ENCODE assay signal across 9 cellular contexts in the genomic region with DNA sequence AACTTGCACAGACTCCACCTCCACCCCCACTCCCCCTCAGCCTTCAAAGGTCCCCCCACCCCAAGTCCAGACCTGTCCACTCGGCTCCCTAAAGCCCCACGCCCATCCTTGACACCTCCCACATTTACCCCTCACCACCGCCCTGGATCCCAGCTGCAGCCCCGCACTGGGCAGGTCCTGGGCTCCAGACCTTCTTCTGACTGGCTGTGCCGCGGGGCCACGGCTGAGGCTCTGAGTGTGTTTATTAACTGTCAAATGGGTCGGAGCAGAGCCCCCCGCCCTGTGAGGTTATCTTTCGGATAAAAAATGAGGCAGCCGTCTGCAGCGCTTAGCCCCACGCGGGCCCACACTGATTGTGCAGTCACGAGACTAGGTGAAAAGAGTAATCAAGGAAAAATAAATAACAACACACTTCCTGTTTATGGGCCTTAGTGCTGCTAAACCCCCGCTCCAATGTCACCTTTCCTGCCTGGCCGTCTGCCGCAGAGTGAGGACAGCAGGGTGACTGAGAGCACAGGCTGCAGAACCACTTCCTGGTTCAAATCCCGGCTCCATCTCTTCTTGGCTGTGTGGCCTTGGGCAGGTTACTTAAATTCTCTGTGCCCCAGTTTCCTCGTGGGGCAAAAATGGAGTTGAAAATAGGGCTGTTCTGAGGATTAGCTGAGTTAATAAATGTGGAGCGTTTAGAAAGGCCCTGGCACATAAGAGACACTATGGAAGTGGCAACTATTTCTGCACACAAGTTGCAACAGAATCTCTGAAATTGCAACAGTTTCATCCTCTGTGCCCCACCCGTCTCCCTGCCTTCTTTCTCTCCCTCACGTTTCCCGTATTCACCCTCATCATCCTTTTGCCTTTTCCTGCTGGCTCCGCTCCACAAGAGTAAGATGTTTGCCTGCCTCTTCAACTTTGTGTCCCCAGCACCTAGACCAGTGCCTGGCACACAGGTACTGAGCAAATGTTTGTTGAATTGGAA. TPM values are rescaled to one million over a fixed set of nuclear protein-coding genes. Genes with fewer than 3 reads are reported as not detected.
DNase-seq lines count a peak whose midpoint lies in the region; ATAC-seq and FAIRE-seq lines count a peak whose summit lies in the region.
"Had no signal": no experiment of that assay in that cellular context is flagged by ENCODE, and none has a peak within 500 bp of the region (broad histone marks: within the 10 kb centered on the region; RNA-seq: fewer than 3 reads in every experiment).

No MANE protein-coding gene starts in this region.

- no peak for ATAC-seq in activated CD8-positive, alpha-beta T cell treated with anti-CD3 and anti-CD28 coated beads, Interleukin-2, amount 10 ng/mL, durations not matched to agents 7 days and 5 days
- ATAC-seq in left ventricle myocardium superior (peak; percentile 7), HG02610 (IDR thresholded peaks at IDR 0.05; ENCODE audit: unreplicated experiment) (no peak)

- H3K4me1 Mint-ChIP-seq in activated CD8-positive, alpha-beta T cell treated with anti-CD3 and anti-CD28 coated beads, Interleukin-2, amount 10 ng/mL, durations not matched to agents 7 days and 5 days (ENCODE audit: low read depth) = peaks cover 48% of the 10 kb centered on the region

- peak overlapping the region; percentile 65 for H3K4me3 Mint-ChIP-seq in activated CD8-positive, alpha-beta T cell treated with anti-CD3 and anti-CD28 coated beads, Interleukin-2, amount 10 ng/mL, durations not matched to agents 7 days and 5 days

- no peak overlapping the region for H3K9ac ChIP-seq in HUES6 (ENCODE audit: low read length)

- peaks cover 68% of the 10 kb centered on the region for H3K36me3 ChIP-seq in HUES6 (ENCODE audit: control insufficient read depth, insufficient read depth, low read length)
- peaks cover 23 to 34% of the 10 kb centered on the region in 2 donors for H3K36me3 ChIP-seq in small intestine (ENCODE audit: control insufficient read depth in 2 of 2, insufficient read depth in 2 of 2, low read length in 2 of 2)
- H3K36me3 ChIP-seq in SJCRH30 = peaks cover 36% of the 10 kb centered on the region

- no peak overlapping the region for H3K27ac ChIP-seq in HUES6 (ENCODE audit: low read depth, low read length)
- peak overlapping the region in 1 of 2 donors; percentile 3 for H3K27ac ChIP-seq in small intestine (ENCODE audit: low read depth in 1 of 2, low read length in 1 of 2)
- H3K27ac ChIP-seq in SJCRH30 = no peak overlapping the region

- peak overlapping the region; percentile 72 for H3K27ac Mint-ChIP-seq in activated CD8-positive, alpha-beta T cell treated with anti-CD3 and anti-CD28 coated beads, Interleukin-2, amount 10 ng/mL, durations not matched to agents 7 days and 5 days

- H3K27me3 ChIP-seq in HUES6 (ENCODE audit: control insufficient read depth, insufficient read depth, low read length) (no peaks in the 10 kb centered on the region), small intestine (ENCODE audit: control insufficient read depth in 2 of 2, insufficient read depth in 2 of 2, low read length in 2 of 2) (no peaks in the 10 kb centered on the region), SJCRH30 (no peaks in the 10 kb centered on the region)

- FAIRE-seq in small intestine (lab: Jason Lieb, UNC) = no peak

- H3K27me3 Mint-ChIP-seq in activated CD8-positive, alpha-beta T cell treated with anti-CD3 and anti-CD28 coated beads, Interleukin-2, amount 10 ng/mL, durations not matched to agents 7 days and 5 days (ENCODE audit: low read depth) = no peaks in the 10 kb centered on the region

- DNase-seq in activated CD8-positive, alpha-beta T cell treated with anti-CD3 and anti-CD28 coated beads, Interleukin-2, amount 10 ng/mL, durations not matched to agents 7 days and 5 days = no peak
- DNase-seq in left ventricle myocardium superior (peak; percentile 47), small intestine (peak; percentile 41), HuH-7.5 (ENCODE audit: low spot score) (no peak), SJCRH30 (no peak)
- DNase-seq in stimulated activated CD4-positive, alpha-beta T cell treated with anti-CD3 and anti-CD28 coated beads, Interleukin-4, amount 100 ng/mL, for 1 hour = no peak

- peaks cover 68% of the 10 kb centered on the region for H3K36me3 Mint-ChIP-seq in activated CD8-positive, alpha-beta T cell treated with anti-CD3 and anti-CD28 coated beads, Interleukin-2, amount 10 ng/mL, durations not matched to agents 7 days and 5 days (ENCODE audit: low read depth)

- 24 to 42% (median 31%) methylated on average over 25 of the region's 25 CpGs for WGBS in small intestine, 3 donors

- CTCF ChIA-PET in activated CD8-positive, alpha-beta T cell treated with anti-CD3 and anti-CD28 coated beads, Interleukin-2, amount 10 ng/mL, durations not matched to agents 7 days and 5 days (lab: Charles Lee) = interaction anchor here (1.1 to 16.5 kb wide), 7 partner anchors 17 to 102 kb away, joined by 3 to 956 read pairs (median 12); a partner anchor contains a TSS

- peaks cover 15% of the 10 kb centered on the region for H3K4me1 ChIP-seq in HUES6 (ENCODE audit: control insufficient read depth, insufficient read depth, low read length)
- H3K4me1 ChIP-seq in small intestine (ENCODE audit: control insufficient read depth in 2 of 2, insufficient read depth in 1 of 2, low read depth in 1 of 2, low read length in 1 of 2) = peaks cover 0 to 2% of the 10 kb centered on the region in 2 donors
- peaks cover 3% of the 10 kb centered on the region; the same call in 1 of the 2 replicates for H3K4me1 ChIP-seq in SJCRH30

- H3K9me3 Mint-ChIP-seq in activated CD8-positive, alpha-beta T cell treated with anti-CD3 and anti-CD28 coated beads, Interleukin-2, amount 10 ng/mL, durations not matched to agents 7 days and 5 days (ENCODE audit: insufficient read depth) = no peaks in the 10 kb centered on the region

- intact Hi-C loops in left ventricle myocardium superior (cut with micrococcal nuclease) = no loop called here

- H3K4me3 ChIP-seq in HUES6 (ENCODE audit: low read depth, low read length) (peak overlapping the region; percentile 83), small intestine (ENCODE audit: low read depth in 1 of 2, low read length in 2 of 2) (peak overlapping the region in 1 of 2 donors; percentile 65), SJCRH30 (no peak overlapping the region)

- POLR2A ChIA-PET in activated CD8-positive, alpha-beta T cell treated with anti-CD3 and anti-CD28 coated beads, Interleukin-2, amount 10 ng/mL, durations not matched to agents 7 days and 5 days (lab: Charles Lee) = interaction anchor here (0.7 to 17.0 kb wide), 2 partner anchors 23 to 235 kb away, joined by 3 to 543 read pairs; a partner anchor contains a TSS

- H3K9me3 ChIP-seq in HUES6 (ENCODE audit: control insufficient read depth, insufficient read depth, low read depth, low read length) (no peaks in the 10 kb centered on the region), small intestine (ENCODE audit: control insufficient read depth, low read depth) (no peaks in the 10 kb centered on the region), SJCRH30 (replicated peaks) (no peaks in the 10 kb centered on the region)

RNA-seq across cellular contexts. Expression of a gene that starts 9.4 kb away (rescaled TPM):
- 10 to 100 TPM; 30.0 to 30.9 TPM for total RNA-seq in activated CD8-positive, alpha-beta T cell treated with anti-CD3 and anti-CD28 coated beads, Interleukin-2, amount 10 ng/mL, durations not matched to agents 7 days and 5 days
- 9.0 TPM for total RNA-seq in left ventricle myocardium superior
- 1 to 10 TPM; 3.6 to 9.4 (median 3.8) TPM for polyA plus RNA-seq in small intestine
- total RNA-seq in SJCRH30 (2014; rRNA removed; shearing (Covaris generic)) = 3.2 and 3.8 TPM in 2 replicates

RNA-seq across cellular contexts. Expression of a gene that starts 19.7 kb away (rescaled TPM):
- total RNA-seq in activated CD8-positive, alpha-beta T cell treated with anti-CD3 and anti-CD28 coated beads, Interleukin-2, amount 10 ng/mL, durations not matched to agents 7 days and 5 days = 100 to 1,000 TPM; 145 to 154 TPM
- 48.3 TPM for total RNA-seq in left ventricle myocardium superior
- 10 to 100 TPM; 13.3 to 75.9 (median 44.5) TPM for polyA plus RNA-seq in small intestine
- 2.8 and 5.2 TPM in 2 replicates for total RNA-seq in SJCRH30 (2014; rRNA removed; shearing (Covaris generic))

RNA-seq across cellular contexts. Expression of a gene that starts 45.5 kb away (rescaled TPM):
- total RNA-seq in activated CD8-positive, alpha-beta T cell treated with anti-CD3 and anti-CD28 coated beads, Interleukin-2, amount 10 ng/mL, durations not matched to agents 7 days and 5 days = not detected
- total RNA-seq in left ventricle myocardium superior = 2.2 TPM
- polyA plus RNA-seq in small intestine = under 1 TPM in 1 of 3 donors, not detected in 2; 0.78 TPM
- not detected in 2 replicates for total RNA-seq in SJCRH30 (2014; rRNA removed; shearing (Covaris generic))
- total RNA-seq: temporal lobe had no signal

Comparison
In these comparisons a context has a peak if more than half of its experiments do, and no peak if none do; other contexts are left out.
1. DNase-seq: peak in left ventricle myocardium superior (single experiment) and small intestine (single experiment); none in activated CD8-positive, alpha-beta T cell treated with anti-CD3 and anti-CD28 coated beads, Interleukin-2, amount 10 ng/mL, durations not matched to agents 7 days and 5 days (single experiment), HuH-7.5 (single experiment), stimulated activated CD4-positive, alpha-beta T cell treated with anti-CD3 and anti-CD28 coated beads, Interleukin-4, amount 100 ng/mL, for 1 hour (single experiment) and SJCRH30 (0 of 2).